ENCODE assay signal across 18 cellular contexts in the genomic region with DNA sequence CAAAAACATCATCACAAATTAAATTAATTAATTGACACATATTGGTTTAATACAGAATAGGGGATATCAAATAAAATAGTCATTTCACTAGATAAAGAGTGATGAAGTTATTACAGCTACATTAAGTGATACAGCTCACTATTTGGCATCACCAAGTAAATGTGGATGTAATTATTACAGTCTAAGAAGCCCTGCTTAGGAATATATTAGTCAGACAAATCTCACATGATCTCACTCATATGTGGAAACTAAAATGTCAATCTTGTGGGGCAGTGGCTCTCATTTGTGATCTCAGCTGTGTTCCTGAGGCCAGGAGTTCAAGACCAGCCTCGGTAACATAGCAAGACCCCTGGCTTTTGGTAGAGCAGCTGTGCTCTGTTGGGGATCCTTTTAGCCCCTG.
"Had no signal": no experiment of that assay in that cellular context is flagged by ENCODE, and none has a peak within 500 bp of the region (broad histone marks: within the 10 kb centered on the region; RNA-seq: fewer than 3 reads in every experiment).

No MANE protein-coding gene starts in this region.

- ATAC-seq: effector memory CD8-positive, alpha-beta T cell; foreskin keratinocyte; left lung; lower lobe of right lung; natural killer cell; right lobe of liver; stimulated activated effector memory CD8-positive, alpha-beta T cell treated with anti-CD3 and anti-CD28 coated beads, Interleukin-12 subunit alpha, Interleukin-12 subunit beta, amount 100 ng/mL, for 72 hours; stimulated activated naive CD8-positive, alpha-beta T cell treated with anti-CD3 and anti-CD28 coated beads, Interleukin-15, Interleukin-2, amounts not matched to agents 100 U/mL and 50 U/mL, for 24 hours had no signal

- H3K4me1 ChIP-seq: foreskin keratinocyte, left lung, lower lobe of right lung, parathyroid adenoma, prostate gland, right lobe of liver, tibial artery, upper lobe of left lung, uterus had no signal

- H3K79me2 ChIP-seq: parathyroid adenoma had no signal

- DNase-seq: effector memory CD8-positive, alpha-beta T cell; foreskin keratinocyte; immature natural killer cell; lower lobe of right lung; natural killer cell; right lobe of liver; stimulated activated CD4-positive, alpha-beta T cell treated with anti-CD3 and anti-CD28 coated beads, Interleukin-4, amount 100 ng/mL, for 1 hour; stimulated activated CD8-positive, alpha-beta memory T cell treated with anti-CD3 and anti-CD28 coated beads, Interleukin-4, amount 100 ng/mL, for 48 hours; stimulated activated naive CD8-positive, alpha-beta T cell treated with anti-CD3 and anti-CD28 coated beads, Interleukin-15, Interleukin-2, amounts not matched to agents 100 U/mL and 50 U/mL, for 24 hours; tibial artery; upper lobe of left lung; uterus had no signal

- H3K27me3 ChIP-seq: esophagus muscularis mucosa, foreskin keratinocyte, left lung, right lobe of liver, tibial artery, upper lobe of left lung, uterus had no signal

- H3K9me3 ChIP-seq: prostate gland, right lobe of liver, uterus had no signal

- H2AFZ ChIP-seq: parathyroid adenoma had no signal

- H3K9ac ChIP-seq: parathyroid adenoma had no signal

- H3K36me3 ChIP-seq: esophagus muscularis mucosa, left lung, lower lobe of right lung, prostate gland, right lobe of liver, tibial artery, upper lobe of left lung, uterus had no signal

- H3K4me3 ChIP-seq: esophagus muscularis mucosa, left lung, lower lobe of right lung, prostate gland, right lobe of liver, tibial artery, upper lobe of left lung, uterus had no signal

- H3K27ac ChIP-seq: epithelial cell of prostate, esophagus muscularis mucosa, foreskin keratinocyte, left lung, lower lobe of right lung, parathyroid adenoma, prostate gland, right lobe of liver, tibial artery, upper lobe of left lung, uterus had no signal
